Comparison of ENCODE assay signal across 8 cellular contexts in genomic region chr2:157327621-157328102, GRCh38.
A peak's percentile ranks its signal among the peaks of the same experiment; 100 is the strongest.
DNase-seq lines count a peak whose midpoint lies in the region; ATAC-seq and TF ChIP-seq lines count a peak whose summit lies in the region.

No MANE protein-coding gene starts in this region.

- ATAC-seq in GM18868 (IDR thresholded peaks at IDR 0.05; ENCODE audit: unreplicated experiment) (peak; percentile 98), HG03095 (IDR thresholded peaks at IDR 0.05; ENCODE audit: unreplicated experiment) (peak; percentile 97)

- DNase-seq in AG09309 (ENCODE audit: low read depth) (no peak), NCI-H2227 treated with DMSO at 0.1 percent for 48 hours (lab: John Stamatoyannopoulos, UW) (peak; percentile 68), cerebellar cortex (ENCODE audit: low spot score) (peak; percentile 48), left kidney (ENCODE audit: low read depth, low spot score) (peak; percentile 87)
- DNase-seq in activated CD4-positive, alpha-beta T cell treated with anti-CD3 and anti-CD28 coated beads for 1 hour: peak; percentile 79
- DNase-seq in stimulated activated CD4-positive, alpha-beta T cell treated with anti-CD3 and anti-CD28 coated beads, Interleukin-4, amount 100 ng/mL, for 48 hours (ENCODE audit: low read depth in 2 of 2): peak; percentile 87 to 92

- peak; percentile 98 for TF ChIP-seq CTCF in AG09309 (IDR thresholded peaks at IDR 0.05; ENCODE audit: control insufficient read depth, insufficient read depth, low read depth, low read length, missing control alignments)

- H3K4me3 ChIP-seq in AG09309 (ENCODE audit: control insufficient read depth, low read depth, low read length): no peak overlapping the region
